ENCODE assay signal across 1 cellular context in the genomic region with DNA sequence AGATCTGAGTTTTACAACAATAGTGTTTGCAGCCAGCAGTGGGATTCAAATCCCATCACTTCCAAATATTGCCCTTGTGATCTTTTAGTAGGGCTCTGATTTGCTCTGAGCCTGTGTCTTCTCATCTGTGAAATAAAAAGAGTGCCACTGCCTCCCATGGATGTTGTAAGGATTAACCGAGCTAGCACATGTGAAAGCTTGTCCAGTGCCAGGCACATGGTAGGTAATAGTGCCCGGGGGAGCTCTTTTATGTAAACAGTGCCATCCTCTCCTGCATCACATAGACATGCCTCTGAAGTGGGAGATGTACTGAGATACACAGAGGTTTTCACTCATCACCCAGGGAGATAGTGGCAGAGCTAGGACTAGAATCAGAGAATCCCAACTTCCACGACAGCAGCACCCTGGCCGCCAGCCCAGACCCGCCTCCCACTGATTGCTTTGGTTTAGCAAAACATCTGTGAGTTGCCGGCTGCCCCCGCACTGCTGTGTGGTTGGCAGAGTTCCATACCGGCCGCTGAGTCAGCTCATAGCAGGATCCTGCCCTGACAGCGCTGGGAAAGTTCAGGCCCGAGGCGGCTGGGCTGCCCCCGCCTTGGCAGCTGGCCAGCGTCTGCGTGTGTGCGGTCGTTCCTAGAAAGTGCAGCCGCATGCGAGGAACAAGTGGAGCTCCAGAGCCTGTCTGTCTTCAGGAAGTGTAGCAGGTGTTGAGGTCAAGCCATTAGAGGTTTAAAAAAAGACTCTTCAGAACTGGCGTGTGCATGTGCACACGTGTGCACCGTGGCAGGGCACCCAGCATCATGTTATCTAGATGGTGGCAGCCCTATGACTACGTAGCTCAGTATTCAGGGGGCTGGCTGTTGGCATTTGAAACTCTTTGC.
TF ChIP-seq lines count a peak whose summit lies in the region.

No MANE protein-coding gene starts in this region.

TF ChIP-seq in K562, 482 proteins besides CTCF, POLR2A, EP300 and RAD21 (continued from another document and continues in another):
- TF ChIP-seq FUS (optimal IDR thresholded peaks at IDR 0.05; ENCODE audit: low read depth, low read length) (no peak), SMARCA4 (IDR thresholded peaks at IDR 0.05) (peak; percentile 97), ZBTB8A (IDR thresholded peaks at IDR 0.05; ENCODE audit: partially characterized antibody) (no peak), KLF1 (tag; IDR thresholded peaks at IDR 0.05) (no peak), RBM14 (IDR thresholded peaks at IDR 0.05; ENCODE audit: borderline replicate concordance, insufficient read depth, low read depth, low read length) (no peak), NR2F6 (CRISPR knock-in tag; IDR thresholded peaks at IDR 0.05) (no peak), CBFA2T3 (IDR thresholded peaks at IDR 0.05) (peak; percentile 98), FOXA1 (IDR thresholded peaks at IDR 0.05; ENCODE audit: borderline replicate concordance) (no peak), ZNF24 (IDR thresholded peaks at IDR 0.05) (peak; percentile 82; the same call in 1 of the 2 replicates), DDX20 (tag; IDR thresholded peaks at IDR 0.05; ENCODE audit: low read depth) (no peak), SP1 (CRISPR knock-in tag; IDR thresholded peaks at IDR 0.05) (peak; percentile 95), ZNF121 (CRISPR knock-in tag; conservative IDR thresholded peaks at IDR 0.05) (no peak), ZNF707 (CRISPR knock-in tag; conservative IDR thresholded peaks at IDR 0.05) (no peak), ZNF217 (CRISPR knock-in tag; IDR thresholded peaks at IDR 0.05) (no peak), HDAC8 (tag; IDR thresholded peaks at IDR 0.05) (no peak), TOE1 (IDR thresholded peaks at IDR 0.05; ENCODE audit: borderline replicate concordance) (peak; percentile 86; the same call in 1 of the 2 replicates), TOE1 (CRISPR knock-in tag; IDR thresholded peaks at IDR 0.05; ENCODE audit: borderline replicate concordance, low read depth) (0 out of 2 replicates have a peak, but pooled peaks have one; percentile 71), MYBL2 (IDR thresholded peaks at IDR 0.05; ENCODE audit: low read depth) (no peak), MYBL2 (CRISPR knock-in tag; IDR thresholded peaks at IDR 0.05; ENCODE audit: borderline replicate concordance) (no peak), POLR2G (IDR thresholded peaks at IDR 0.05; ENCODE audit: low read depth, low read length) (peak; percentile 42), ZNF282 (CRISPR knock-in tag; IDR thresholded peaks at IDR 0.05) (no peak), RBM17 (IDR thresholded peaks at IDR 0.05; ENCODE audit: borderline replicate concordance, low read depth, low read length) (no peak), SAFB2 (IDR thresholded peaks at IDR 0.05; ENCODE audit: borderline replicate concordance, low read depth, low read length, severe bottlenecking) (no peak), MED1 (CRISPR knock-in tag; IDR thresholded peaks at IDR 0.05; ENCODE audit: borderline replicate concordance) (no peak), ZNF77 (CRISPR knock-in tag; IDR thresholded peaks at IDR 0.05) (no peak), RBM39 (optimal IDR thresholded peaks at IDR 0.05; ENCODE audit: low read depth, low read length) (no peak), BRD4 (IDR thresholded peaks at IDR 0.05) (no peak), BACH1 (tag; IDR thresholded peaks at IDR 0.05) (peak; percentile 94; the same call in 1 of the 2 replicates), EWSR1 (IDR thresholded peaks at IDR 0.05; ENCODE audit: borderline replicate concordance, low read depth, partially characterized antibody) (no peak), KHSRP (IDR thresholded peaks at IDR 0.05) (no peak; the same call in 1 of the 2 replicates), RHOXF2B (CRISPR knock-in tag; conservative IDR thresholded peaks at IDR 0.05) (no peak), PHB2 (IDR thresholded peaks at IDR 0.05; ENCODE audit: low read depth) (peak; percentile 47; the same call in 1 of the 2 replicates), ZNF134 (CRISPR knock-in tag; conservative IDR thresholded peaks at IDR 0.05) (no peak), RCOR1 (IDR thresholded peaks at IDR 0.05; ENCODE audit: borderline replicate concordance in 1 of 2, low read depth in 2 of 2, low read length in 2 of 2) (peak; percentile 100), ZNF79 (CRISPR knock-in tag; IDR thresholded peaks at IDR 0.05; ENCODE audit: low read depth) (no peak), HMGN3 (IDR thresholded peaks at IDR 0.05; ENCODE audit: borderline replicate concordance, extremely low read depth, insufficient read length, low read depth, low read length) (peak; percentile 100), NRF1 (conservative IDR thresholded peaks at IDR 0.05 in 1 of 2, IDR thresholded peaks at IDR 0.05 in 1 of 2) (peak; percentile 81 to 85), U2AF1 (optimal IDR thresholded peaks at IDR 0.05; ENCODE audit: low read depth, low read length) (no peak), NFE2L1 (tag; IDR thresholded peaks at IDR 0.05; ENCODE audit: borderline replicate concordance, low read depth) (no peak), PRMT5 (CRISPR knock-in tag; IDR thresholded peaks at IDR 0.05) (no peak)
- TF ChIP-seq, protein P1, sequence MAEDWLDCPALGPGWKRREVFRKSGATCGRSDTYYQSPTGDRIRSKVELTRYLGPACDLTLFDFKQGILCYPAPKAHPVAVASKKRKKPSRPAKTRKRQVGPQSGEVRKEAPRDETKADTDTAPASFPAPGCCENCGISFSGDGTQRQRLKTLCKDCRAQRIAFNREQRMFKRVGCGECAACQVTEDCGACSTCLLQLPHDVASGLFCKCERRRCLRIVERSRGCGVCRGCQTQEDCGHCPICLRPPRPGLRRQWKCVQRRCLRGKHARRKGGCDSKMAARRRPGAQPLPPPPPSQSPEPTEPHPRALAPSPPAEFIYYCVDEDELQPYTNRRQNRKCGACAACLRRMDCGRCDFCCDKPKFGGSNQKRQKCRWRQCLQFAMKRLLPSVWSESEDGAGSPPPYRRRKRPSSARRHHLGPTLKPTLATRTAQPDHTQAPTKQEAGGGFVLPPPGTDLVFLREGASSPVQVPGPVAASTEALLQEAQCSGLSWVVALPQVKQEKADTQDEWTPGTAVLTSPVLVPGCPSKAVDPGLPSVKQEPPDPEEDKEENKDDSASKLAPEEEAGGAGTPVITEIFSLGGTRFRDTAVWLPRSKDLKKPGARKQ (CRISPR knock-in tag; IDR thresholded peaks at IDR 0.05), result no peak
- TF ChIP-seq, protein P2, sequence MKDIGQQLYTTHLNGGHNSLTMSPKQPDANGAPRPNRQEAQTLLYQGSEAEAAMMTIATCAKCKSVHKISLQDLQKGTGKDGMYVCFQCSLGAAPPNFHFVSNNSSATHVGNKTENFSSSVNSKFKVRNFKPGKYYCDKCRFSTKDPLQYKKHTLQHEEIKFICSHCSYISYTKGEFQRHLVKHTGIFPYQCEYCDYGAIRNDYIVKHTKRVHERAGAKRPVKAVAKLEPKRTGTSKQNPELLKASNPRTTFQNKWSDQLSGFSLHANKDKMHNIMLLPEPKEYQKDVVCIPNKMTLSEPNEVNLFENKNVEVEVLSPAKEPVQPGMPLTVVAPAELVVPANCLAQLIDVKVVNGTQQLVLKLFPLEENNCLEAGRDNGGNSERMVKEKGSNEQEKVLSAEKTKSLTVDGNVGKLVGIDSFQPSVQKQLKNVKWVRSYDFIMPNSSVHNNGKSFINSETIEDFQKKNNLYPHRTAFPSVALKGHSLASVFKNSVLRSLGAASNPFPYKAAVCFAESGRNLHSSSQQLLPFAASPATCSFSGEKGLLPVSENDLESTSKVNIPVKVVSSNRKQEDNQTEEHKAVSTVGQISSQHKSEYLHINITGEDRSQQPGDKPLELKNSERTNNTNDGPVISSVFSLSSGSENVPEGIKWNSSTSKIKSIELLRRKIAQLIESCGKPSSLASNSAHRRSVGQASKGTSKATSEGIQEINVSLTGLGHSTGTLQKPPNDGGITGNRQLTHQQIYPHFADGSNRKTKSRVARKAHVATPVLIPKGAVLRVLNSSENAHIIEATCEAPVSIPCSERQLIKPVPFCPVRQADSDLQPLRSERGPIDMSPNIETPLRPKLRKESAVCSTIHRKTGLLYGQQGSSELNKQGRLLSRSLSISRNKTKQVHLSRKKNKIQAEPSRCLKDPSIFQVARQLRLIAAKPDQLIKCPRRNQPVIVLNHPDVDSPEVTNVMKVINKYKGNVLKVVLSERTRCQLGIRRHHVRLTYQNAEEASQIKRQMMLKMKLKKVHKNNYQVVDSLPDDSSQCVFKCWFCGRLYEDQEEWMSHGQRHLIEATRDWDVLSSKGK (CRISPR knock-in tag; IDR thresholded peaks at IDR 0.05), result no peak
- TF ChIP-seq, protein P3, sequence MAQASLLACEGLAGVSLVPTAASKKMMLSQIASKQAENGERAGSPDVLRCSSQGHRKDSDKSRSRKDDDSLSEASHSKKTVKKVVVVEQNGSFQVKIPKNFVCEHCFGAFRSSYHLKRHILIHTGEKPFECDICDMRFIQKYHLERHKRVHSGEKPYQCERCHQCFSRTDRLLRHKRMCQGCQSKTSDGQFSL (CRISPR knock-in tag; IDR thresholded peaks at IDR 0.05), result no peak
- TF ChIP-seq, protein P3 (tag; IDR thresholded peaks at IDR 0.05), result no peak
- TF ChIP-seq, protein P4, sequence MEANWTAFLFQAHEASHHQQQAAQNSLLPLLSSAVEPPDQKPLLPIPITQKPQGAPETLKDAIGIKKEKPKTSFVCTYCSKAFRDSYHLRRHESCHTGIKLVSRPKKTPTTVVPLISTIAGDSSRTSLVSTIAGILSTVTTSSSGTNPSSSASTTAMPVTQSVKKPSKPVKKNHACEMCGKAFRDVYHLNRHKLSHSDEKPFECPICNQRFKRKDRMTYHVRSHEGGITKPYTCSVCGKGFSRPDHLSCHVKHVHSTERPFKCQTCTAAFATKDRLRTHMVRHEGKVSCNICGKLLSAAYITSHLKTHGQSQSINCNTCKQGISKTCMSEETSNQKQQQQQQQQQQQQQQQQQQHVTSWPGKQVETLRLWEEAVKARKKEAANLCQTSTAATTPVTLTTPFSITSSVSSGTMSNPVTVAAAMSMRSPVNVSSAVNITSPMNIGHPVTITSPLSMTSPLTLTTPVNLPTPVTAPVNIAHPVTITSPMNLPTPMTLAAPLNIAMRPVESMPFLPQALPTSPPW (CRISPR knock-in tag; IDR thresholded peaks at IDR 0.05), result peak; percentile 95
- TF ChIP-seq, protein P5, sequence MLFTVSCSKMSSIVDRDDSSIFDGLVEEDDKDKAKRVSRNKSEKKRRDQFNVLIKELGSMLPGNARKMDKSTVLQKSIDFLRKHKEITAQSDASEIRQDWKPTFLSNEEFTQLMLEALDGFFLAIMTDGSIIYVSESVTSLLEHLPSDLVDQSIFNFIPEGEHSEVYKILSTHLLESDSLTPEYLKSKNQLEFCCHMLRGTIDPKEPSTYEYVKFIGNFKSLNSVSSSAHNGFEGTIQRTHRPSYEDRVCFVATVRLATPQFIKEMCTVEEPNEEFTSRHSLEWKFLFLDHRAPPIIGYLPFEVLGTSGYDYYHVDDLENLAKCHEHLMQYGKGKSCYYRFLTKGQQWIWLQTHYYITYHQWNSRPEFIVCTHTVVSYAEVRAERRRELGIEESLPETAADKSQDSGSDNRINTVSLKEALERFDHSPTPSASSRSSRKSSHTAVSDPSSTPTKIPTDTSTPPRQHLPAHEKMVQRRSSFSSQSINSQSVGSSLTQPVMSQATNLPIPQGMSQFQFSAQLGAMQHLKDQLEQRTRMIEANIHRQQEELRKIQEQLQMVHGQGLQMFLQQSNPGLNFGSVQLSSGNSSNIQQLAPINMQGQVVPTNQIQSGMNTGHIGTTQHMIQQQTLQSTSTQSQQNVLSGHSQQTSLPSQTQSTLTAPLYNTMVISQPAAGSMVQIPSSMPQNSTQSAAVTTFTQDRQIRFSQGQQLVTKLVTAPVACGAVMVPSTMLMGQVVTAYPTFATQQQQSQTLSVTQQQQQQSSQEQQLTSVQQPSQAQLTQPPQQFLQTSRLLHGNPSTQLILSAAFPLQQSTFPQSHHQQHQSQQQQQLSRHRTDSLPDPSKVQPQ (CRISPR knock-in tag; IDR thresholded peaks at IDR 0.05; ENCODE audit: borderline replicate concordance), result no peak; the same call in 1 of the 2 replicates
- TF ChIP-seq, protein P6, sequence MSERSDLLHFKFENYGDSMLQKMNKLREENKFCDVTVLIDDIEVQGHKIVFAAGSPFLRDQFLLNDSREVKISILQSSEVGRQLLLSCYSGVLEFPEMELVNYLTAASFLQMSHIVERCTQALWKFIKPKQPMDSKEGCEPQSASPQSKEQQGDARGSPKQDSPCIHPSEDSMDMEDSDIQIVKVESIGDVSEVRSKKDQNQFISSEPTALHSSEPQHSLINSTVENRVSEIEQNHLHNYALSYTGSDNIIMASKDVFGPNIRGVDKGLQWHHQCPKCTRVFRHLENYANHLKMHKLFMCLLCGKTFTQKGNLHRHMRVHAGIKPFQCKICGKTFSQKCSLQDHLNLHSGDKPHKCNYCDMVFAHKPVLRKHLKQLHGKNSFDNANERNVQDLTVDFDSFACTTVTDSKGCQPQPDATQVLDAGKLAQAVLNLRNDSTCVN (CRISPR knock-in tag; IDR thresholded peaks at IDR 0.05), result no peak
- TF ChIP-seq, protein P7, sequence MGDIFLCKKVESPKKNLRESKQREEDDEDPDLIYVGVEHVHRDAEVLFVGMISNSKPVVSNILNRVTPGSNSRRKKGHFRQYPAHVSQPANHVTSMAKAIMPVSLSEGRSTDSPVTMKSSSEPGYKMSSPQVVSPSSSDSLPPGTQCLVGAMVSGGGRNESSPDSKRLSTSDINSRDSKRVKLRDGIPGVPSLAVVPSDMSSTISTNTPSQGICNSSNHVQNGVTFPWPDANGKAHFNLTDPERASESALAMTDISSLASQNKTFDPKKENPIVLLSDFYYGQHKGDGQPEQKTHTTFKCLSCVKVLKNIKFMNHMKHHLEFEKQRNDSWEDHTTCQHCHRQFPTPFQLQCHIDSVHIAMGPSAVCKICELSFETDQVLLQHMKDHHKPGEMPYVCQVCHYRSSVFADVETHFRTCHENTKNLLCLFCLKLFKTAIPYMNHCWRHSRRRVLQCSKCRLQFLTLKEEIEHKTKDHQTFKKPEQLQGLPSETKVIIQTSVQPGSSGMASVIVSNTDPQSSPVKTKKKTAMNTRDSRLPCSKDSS (IDR thresholded peaks at IDR 0.05; ENCODE audit: low read depth, partially characterized antibody), result no peak
- TF ChIP-seq, protein P8, sequence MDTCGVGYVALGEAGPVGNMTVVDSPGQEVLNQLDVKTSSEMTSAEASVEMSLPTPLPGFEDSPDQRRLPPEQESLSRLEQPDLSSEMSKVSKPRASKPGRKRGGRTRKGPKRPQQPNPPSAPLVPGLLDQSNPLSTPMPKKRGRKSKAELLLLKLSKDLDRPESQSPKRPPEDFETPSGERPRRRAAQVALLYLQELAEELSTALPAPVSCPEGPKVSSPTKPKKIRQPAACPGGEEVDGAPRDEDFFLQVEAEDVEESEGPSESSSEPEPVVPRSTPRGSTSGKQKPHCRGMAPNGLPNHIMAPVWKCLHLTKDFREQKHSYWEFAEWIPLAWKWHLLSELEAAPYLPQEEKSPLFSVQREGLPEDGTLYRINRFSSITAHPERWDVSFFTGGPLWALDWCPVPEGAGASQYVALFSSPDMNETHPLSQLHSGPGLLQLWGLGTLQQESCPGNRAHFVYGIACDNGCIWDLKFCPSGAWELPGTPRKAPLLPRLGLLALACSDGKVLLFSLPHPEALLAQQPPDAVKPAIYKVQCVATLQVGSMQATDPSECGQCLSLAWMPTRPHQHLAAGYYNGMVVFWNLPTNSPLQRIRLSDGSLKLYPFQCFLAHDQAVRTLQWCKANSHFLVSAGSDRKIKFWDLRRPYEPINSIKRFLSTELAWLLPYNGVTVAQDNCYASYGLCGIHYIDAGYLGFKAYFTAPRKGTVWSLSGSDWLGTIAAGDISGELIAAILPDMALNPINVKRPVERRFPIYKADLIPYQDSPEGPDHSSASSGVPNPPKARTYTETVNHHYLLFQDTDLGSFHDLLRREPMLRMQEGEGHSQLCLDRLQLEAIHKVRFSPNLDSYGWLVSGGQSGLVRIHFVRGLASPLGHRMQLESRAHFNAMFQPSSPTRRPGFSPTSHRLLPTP (IDR thresholded peaks at IDR 0.05; ENCODE audit: borderline replicate concordance, extremely low read depth, insufficient read length), result no peak
